2 cellular contexts compared by ENCODE assay signal in genomic region chr2:69525261-69525660, GRCh38.
TF ChIP-seq lines count a peak whose summit lies in the region.

No MANE protein-coding gene starts in this region.

TF ChIP-seq in GM23338, 12 proteins besides CTCF, POLR2A, EP300 and RAD21:
- TF ChIP-seq ETS1 (IDR thresholded peaks at IDR 0.05) (no peak), ZNF114 (CRISPR knock-in tag; IDR thresholded peaks at IDR 0.05) (no peak), JUNB (IDR thresholded peaks at IDR 0.05; ENCODE audit: unreplicated experiment) (no peak), EZH2 (IDR thresholded peaks at IDR 0.05; ENCODE audit: low read depth, unreplicated experiment) (no peak), ZNF462 (CRISPR knock-in tag; IDR thresholded peaks at IDR 0.05) (no peak), POLR2AphosphoS5 (IDR thresholded peaks at IDR 0.05; ENCODE audit: low read depth) (no peak), STAT1 (IDR thresholded peaks at IDR 0.05; ENCODE audit: unreplicated experiment) (no peak), EZH2phosphoT487 (IDR thresholded peaks at IDR 0.05; ENCODE audit: unreplicated experiment) (no peak), NANOG (IDR thresholded peaks at IDR 0.05; ENCODE audit: borderline replicate concordance) (no peak), CREB1 (CRISPR knock-in tag; IDR thresholded peaks at IDR 0.05; ENCODE audit: low read depth) (no peak)

TF ChIP-seq in H1, 55 proteins besides CTCF, POLR2A, EP300 and RAD21 (continued from another document):
- no peak for TF ChIP-seq GTF2F1 (IDR thresholded peaks at IDR 0.05; ENCODE audit: borderline replicate concordance, low read depth, low read length)
- no peak for TF ChIP-seq CTBP2 (IDR thresholded peaks at IDR 0.05; ENCODE audit: borderline replicate concordance, insufficient read depth, insufficient read length, low read length)
- no peak for TF ChIP-seq PHF8 (conservative IDR thresholded peaks at IDR 0.05; ENCODE audit: low read depth, low read length)
- no peak for TF ChIP-seq KDM5A (IDR thresholded peaks at IDR 0.05; ENCODE audit: low read length)
- TF ChIP-seq SRF (IDR thresholded peaks at IDR 0.05; ENCODE audit: low read depth, low read length): no peak
- no peak for TF ChIP-seq TEAD4 (IDR thresholded peaks at IDR 0.05; ENCODE audit: low read depth, low read length)
- no peak for TF ChIP-seq SP1 (IDR thresholded peaks at IDR 0.05; ENCODE audit: low read depth, low read length)
- TF ChIP-seq RXRA (IDR thresholded peaks at IDR 0.05; ENCODE audit: insufficient read depth, low read depth, low read length): no peak
- no peak for TF ChIP-seq JUN (IDR thresholded peaks at IDR 0.05; ENCODE audit: low read depth, low read length)
- no peak for TF ChIP-seq MAFK (IDR thresholded peaks at IDR 0.05; ENCODE audit: low read depth, low read length)
- TF ChIP-seq CHD2 (IDR thresholded peaks at IDR 0.05; ENCODE audit: low read length): no peak
- TF ChIP-seq ZNF274 (IDR thresholded peaks at IDR 0.05; ENCODE audit: borderline replicate concordance, extremely low read depth, low read length): no peak
- TF ChIP-seq CBX8 (IDR thresholded peaks at IDR 0.05; ENCODE audit: borderline replicate concordance, low read depth, low read length): no peak
TF ChIP-seq in H1: peak in this region for 0.
